Comparison of ENCODE assay signal across 8 cellular contexts in genomic region chr3:177358968-177359600, GRCh38.
DNase-seq lines count a peak whose midpoint lies in the region; ATAC-seq and TF ChIP-seq lines count a peak whose summit lies in the region.

No MANE protein-coding gene starts in this region.

- H3K4me1 ChIP-seq in HCT116 (ENCODE audit: control insufficient read depth in 1 of 2, insufficient read depth in 2 of 2, low read length in 2 of 2): peaks cover 56 to 74% of the 10 kb centered on the region in 2 experiments
- peaks cover 16 to 22% of the 10 kb centered on the region in 2 donors for H3K4me1 ChIP-seq in lung (ENCODE audit: control insufficient read depth in 2 of 2, insufficient read depth in 2 of 2, low read length in 2 of 2)

- peak; percentile 15 for ATAC-seq in HCT116
- ATAC-seq in activated CD4-positive, CD25-positive, alpha-beta regulatory T cell treated with anti-CD3 and anti-CD28 coated beads, Interleukin-2, amount 50 U/mL, for 24 hours: peak; percentile 27 to 41
- no peak for ATAC-seq in lung (ENCODE audit: insufficient read depth, low FRiP score)

- H3K36me3 ChIP-seq in HCT116 (ENCODE audit: control insufficient read depth in 1 of 2, insufficient read depth in 2 of 2, low read length in 2 of 2) (no peaks in the 10 kb centered on the region), lung (ENCODE audit: control insufficient read depth in 2 of 2, insufficient read depth in 2 of 2, low read length in 2 of 2) (no peaks in the 10 kb centered on the region)

- 17 to 22% methylated on average over 31 of the region's 31 CpGs for WGBS in lung, 2 donors

- H3K27me3 ChIP-seq in HCT116 (ENCODE audit: insufficient read depth, low read length) (no peaks in the 10 kb centered on the region), lung (ENCODE audit: control insufficient read depth, insufficient read depth) (no peaks in the 10 kb centered on the region)

- H3K9me3 ChIP-seq in HCT116 (ENCODE audit: control insufficient read depth in 1 of 2, insufficient read depth in 1 of 2, low read depth in 1 of 2, low read length in 2 of 2) (no peaks in the 10 kb centered on the region), lung (ENCODE audit: control insufficient read depth in 2 of 2, insufficient read depth in 1 of 2, low read length in 1 of 2) (no peaks in the 10 kb centered on the region)

- RAD21 ChIA-PET in HCT116 (lab: Charles Lee; ENCODE audit: low non-redundant PET in 1 of 2, low total read pairs in 2 of 2, uncharacterized antibody in 2 of 2, unreplicated experiment in 2 of 2): interaction anchor here (1.3 to 2.2 kb wide), 5 partner anchors 12 to 307 kb away, joined by 3 to 10 read pairs (median 4); partner anchors contain the start of gene TBL1XR1 (in 2 of the 2)

- H4K20me1 ChIP-seq in HCT116 (ENCODE audit: insufficient read depth): no peaks in the 10 kb centered on the region

- intact Hi-C loops in HCT116 (cut with micrococcal nuclease): loop anchor here (1.0 to 10.0 kb wide), 5 partner anchors 14 to 844 kb away; no protein-coding TSS in a partner anchor

- POLR2A ChIA-PET in HCT116 (lab: Charles Lee): interaction anchor here (0.9 to 5.6 kb wide), 10 partner anchors 12 to 308 kb away, joined by 3 to 50 read pairs (median 4); partner anchors contain the start of gene TBL1XR1

- H3K9ac ChIP-seq in HCT116 (ENCODE audit: low read length): peak overlapping the region; percentile 70

- TF ChIP-seq RAD21 in HCT116 (IDR thresholded peaks at IDR 0.05; ENCODE audit: low read depth): no peak

- peak overlapping the region; percentile 78 for H3K4me2 ChIP-seq in HCT116 (ENCODE audit: low read length)

- H2AFZ ChIP-seq in HCT116 (ENCODE audit: low read depth, low read length, poor library complexity, severe bottlenecking): no peak overlapping the region

- H3K4me3 ChIP-seq in HCT116 (replicated peaks in 1 of 2; ENCODE audit: low read depth in 1 of 2, low read length in 2 of 2): peak overlapping the region; percentile 18 to 50
- H3K4me3 ChIP-seq in choroid plexus epithelial cell (ENCODE audit: low read depth, low read length): no peak overlapping the region
- no peak overlapping the region for H3K4me3 ChIP-seq in lung

- TF ChIP-seq CTCF in HCT116 (IDR thresholded peaks at IDR 0.05 in 2 of 3, conservative IDR thresholded peaks at IDR 0.05 in 1 of 3; ENCODE audit: borderline replicate concordance in 1 of 3, insufficient read depth in 1 of 3, low read depth in 2 of 3, low read length in 2 of 3): no peak
- TF ChIP-seq CTCF in choroid plexus epithelial cell (conservative IDR thresholded peaks at IDR 0.05; ENCODE audit: low read depth, low read length): no peak
- TF ChIP-seq CTCF in lung (IDR thresholded peaks at IDR 0.05; ENCODE audit: control extremely low read depth, extremely low read depth): no peak

- H3K27ac ChIP-seq in HCT116 (ENCODE audit: low read depth, low read length): peak overlapping the region; percentile 97
- peak overlapping the region; percentile 90 to 96 for H3K27ac ChIP-seq in lung (ENCODE audit: low read depth in 1 of 2, low read length in 1 of 2)

- no peaks in the 10 kb centered on the region for H3K79me2 ChIP-seq in HCT116 (ENCODE audit: insufficient read depth, low read length)

- DNase-seq in DMS53 treated with DMSO at 0.1 percent for 48 hours (lab: John Stamatoyannopoulos, UW; ENCODE audit: unreplicated experiment): peak; percentile 24
- DNase-seq in HCT116 (ENCODE audit: low read depth, low spot score): peak; percentile 44
- DNase-seq in NCI-H1436 treated with DMSO at 0.1 percent for 48 hours (lab: John Stamatoyannopoulos, UW): peak; percentile 49
- peak; percentile 40 for DNase-seq in choroid plexus epithelial cell (ENCODE audit: low read depth)
- peak; percentile 33 for DNase-seq in lung (ENCODE audit: low spot score)
- DNase-seq in stimulated activated naive CD4-positive, alpha-beta T cell (lab: John Stamatoyannopoulos, UW): peak in 5 of 6 experiments; percentile 25 to 68 (median 55)
- no peak for DNase-seq in AG20443 (ENCODE audit: low spot score)

- no peak for TF ChIP-seq POLR2A in HCT116 (IDR thresholded peaks at IDR 0.05; ENCODE audit: borderline replicate concordance, extremely low read depth, insufficient read depth, insufficient read length)

- H3K9me2 ChIP-seq in HCT116 (ENCODE audit: insufficient read depth): no peaks in the 10 kb centered on the region

- BruUV-seq in HCT116 (replicated peaks; lab: Mats Ljungman, UMichigan): TSS peak; percentile 91

- CTCF ChIA-PET in HCT116 (lab: Charles Lee): interaction anchor here (1.3 to 1.6 kb wide), 2 partner anchors 161 to 162 kb away, joined by 3 to 5 read pairs; partner anchors contain the start of gene TBL1XR1

TF ChIP-seq in HCT116, 20 proteins besides CTCF, POLR2A, EP300 and RAD21:
- TF ChIP-seq JUND (IDR thresholded peaks at IDR 0.05) (no peak), ELF1 (IDR thresholded peaks at IDR 0.05; ENCODE audit: borderline replicate concordance, low read depth) (no peak), POLR2AphosphoS5 (IDR thresholded peaks at IDR 0.05; ENCODE audit: low read depth, low read length) (no peak; the same call in 1 of the 2 replicates), ZFX (IDR thresholded peaks at IDR 0.05) (peak; percentile 81), ZNF274 (IDR thresholded peaks at IDR 0.05; ENCODE audit: low read depth, low read length) (no peak), ATF3 (IDR thresholded peaks at IDR 0.05) (no peak)

Comparison
In these comparisons a context has a peak if more than half of its experiments do, and no peak if none do; other contexts are left out.
1. H3K4me3 ChIP-seq: peak in HCT116 (2 of 2); none in choroid plexus epithelial cell (single experiment) and lung (single experiment).